Comparison of ENCODE assay signal across 8 cellular contexts in genomic region chr1:37931493-37932158, GRCh38.
DNase-seq lines count a peak whose midpoint lies in the region; ATAC-seq and TF ChIP-seq lines count a peak whose summit lies in the region.

No MANE protein-coding gene starts in this region.

- peaks cover 29% of the 10 kb centered on the region for H3K4me1 ChIP-seq in BLaER1

- peak overlapping the region; percentile 90 for H3K4me3 ChIP-seq in BLaER1
- H3K4me3 ChIP-seq in choroid plexus epithelial cell (ENCODE audit: low read depth, low read length), result peak overlapping the region; percentile 70

- peak overlapping the region; percentile 74 for H3K27ac ChIP-seq in BLaER1

- peak; percentile 90 for ATAC-seq in HG03442 (IDR thresholded peaks at IDR 0.05; ENCODE audit: unreplicated experiment)

- peaks cover 12% of the 10 kb centered on the region; the same call in 1 of the 2 replicates for H4K20me1 ChIP-seq in BLaER1

- H3K9ac ChIP-seq in BLaER1, result peak overlapping the region; percentile 83

- no peaks in the 10 kb centered on the region for H3K27me3 ChIP-seq in BLaER1

- DNase-seq in GM19240 (ENCODE audit: insufficient read length, low spot score), result peak; percentile 93
- peak; percentile 100 for DNase-seq in NCI-H510A treated with DMSO at 0.1 percent for 48 hours (lab: John Stamatoyannopoulos, UW)
- peak; percentile 97 to 98 for DNase-seq in activated CD4-positive, alpha-beta T cell treated with anti-CD3 and anti-CD28 coated beads for 24 hours (ENCODE audit: low read depth in 2 of 2)
- DNase-seq in choroid plexus epithelial cell (ENCODE audit: low read depth), result peak; percentile 96
- peak; percentile 97 for DNase-seq in kidney tubule cell (ENCODE audit: low spot score)
- DNase-seq in stimulated activated CD4-positive, alpha-beta T cell treated with anti-CD3 and anti-CD28 coated beads, Interleukin-1b, Interleukin-23, amount 100 ng/mL, for 1 hour (ENCODE audit: low read depth in 2 of 2), result peak; percentile 87 to 97

- peaks cover 47% of the 10 kb centered on the region for H3K36me3 ChIP-seq in BLaER1

- peak overlapping the region; percentile 99 for H3K4me2 ChIP-seq in BLaER1

- no peak for TF ChIP-seq CTCF in choroid plexus epithelial cell (conservative IDR thresholded peaks at IDR 0.05; ENCODE audit: low read depth, low read length)

- H3K9me3 ChIP-seq in BLaER1, result no peaks in the 10 kb centered on the region

Comparison
In these comparisons a context has a peak if more than half of its experiments do, and no peak if none do; other contexts are left out.
1. Peak in every context shown above with its lines: DNase-seq, ATAC-seq, H3K4me3 ChIP-seq and H3K27ac ChIP-seq.